ENCODE assay signal across 8 cellular contexts in the genomic region with DNA sequence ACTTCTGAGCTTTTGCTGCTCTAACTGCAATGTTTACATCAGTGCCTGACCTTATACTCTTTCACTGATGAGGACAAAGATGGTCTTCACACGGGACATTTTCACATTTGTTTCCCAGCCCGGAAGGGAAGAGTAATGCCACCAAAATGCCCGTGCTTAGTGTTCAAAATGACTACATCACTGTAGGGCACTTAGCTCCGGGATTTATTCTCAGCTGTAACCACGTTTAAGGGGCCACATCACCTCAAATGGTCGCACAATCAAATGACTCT. TPM values are rescaled to one million over a fixed set of nuclear protein-coding genes. Genes with fewer than 3 reads are reported as not detected.
DNase-seq lines count a peak whose midpoint lies in the region; FAIRE-seq and TF ChIP-seq lines count a peak whose summit lies in the region.

No MANE protein-coding gene starts in this region.

- DNase-seq in Caco-2 (no peak), endothelial cell (ENCODE audit: low spot score) (no peak), osteocyte (ENCODE audit: extremely low spot score, unreplicated experiment) (no peak), retina (no peak), frontal cortex (ENCODE audit: low spot score in 2 of 2) (no peak), activated gamma-delta T cell (lab: John Stamatoyannopoulos, UW) (no peak), NCI-H146 treated with DMSO at 0.1 percent for 48 hours (lab: John Stamatoyannopoulos, UW; ENCODE audit: unreplicated experiment) (no peak)

- H3K4me2 ChIP-seq in OCI-LY3 (ENCODE audit: low read length) = peak overlapping the region; percentile 94

- H3K36me3 ChIP-seq in Caco-2 (ENCODE audit: control insufficient read depth, insufficient read depth, low read length) (no peaks in the 10 kb centered on the region), OCI-LY3 (replicated peaks; ENCODE audit: low read depth, low read length) (no peaks in the 10 kb centered on the region)

- H3K27ac Mint-ChIP-seq in Caco-2 (ENCODE audit: unreplicated experiment) = peak overlapping the region; percentile 81
- peak overlapping the region; percentile 100 for H3K27ac Mint-ChIP-seq in endothelial cell (ENCODE audit: unreplicated experiment)
- peak overlapping the region; percentile 98 for H3K27ac Mint-ChIP-seq in osteocyte (ENCODE audit: unreplicated experiment)

- H3K36me3 Mint-ChIP-seq in Caco-2 (ENCODE audit: insufficient read depth, unreplicated experiment) (peaks cover 6% of the 10 kb centered on the region), endothelial cell (ENCODE audit: low read depth, unreplicated experiment) (peaks cover 10% of the 10 kb centered on the region), osteocyte (ENCODE audit: unreplicated experiment) (no peaks in the 10 kb centered on the region)

- POLR2A ChIA-PET in Caco-2 (lab: Charles Lee) = interaction anchor here (0.5 kb wide), 1 partner anchor 313 kb away, joined by 10 read pairs; no protein-coding TSS in a partner anchor

- H3K4me3 Mint-ChIP-seq in Caco-2 (ENCODE audit: unreplicated experiment) = peak overlapping the region; percentile 75
- peak overlapping the region; percentile 79 for H3K4me3 Mint-ChIP-seq in endothelial cell (ENCODE audit: unreplicated experiment)
- peak overlapping the region; percentile 67 for H3K4me3 Mint-ChIP-seq in osteocyte (ENCODE audit: unreplicated experiment)

- peaks cover 47% of the 10 kb centered on the region for H3K4me1 Mint-ChIP-seq in Caco-2 (ENCODE audit: low read depth, unreplicated experiment)
- peaks cover 62% of the 10 kb centered on the region for H3K4me1 Mint-ChIP-seq in endothelial cell (ENCODE audit: unreplicated experiment)
- peaks cover 66% of the 10 kb centered on the region for H3K4me1 Mint-ChIP-seq in osteocyte (ENCODE audit: unreplicated experiment)

- H3K27me3 ChIP-seq in Caco-2 (replicated peaks; ENCODE audit: control insufficient read depth, insufficient read depth, low read length) = no peaks in the 10 kb centered on the region
- peaks cover 65% of the 10 kb centered on the region for H3K27me3 ChIP-seq in OCI-LY3 (ENCODE audit: low read depth, low read length)

- H3K9me3 ChIP-seq in Caco-2 (no peaks in the 10 kb centered on the region), OCI-LY3 (ENCODE audit: insufficient read depth, low read length) (no peaks in the 10 kb centered on the region)

- H3K9me3 Mint-ChIP-seq in Caco-2 (ENCODE audit: unreplicated experiment) (no peaks in the 10 kb centered on the region), endothelial cell (ENCODE audit: unreplicated experiment) (no peaks in the 10 kb centered on the region), osteocyte (ENCODE audit: unreplicated experiment) (no peaks in the 10 kb centered on the region)

- H3K79me2 ChIP-seq in OCI-LY3 (ENCODE audit: low read length) = no peaks in the 10 kb centered on the region

- no peak for TF ChIP-seq CTCF in Caco-2 (IDR thresholded peaks at IDR 0.05; ENCODE audit: insufficient read depth in 1 of 2, low read depth in 1 of 2, low read length in 1 of 2, severe bottlenecking in 1 of 2, unreplicated experiment in 1 of 2)
- no peak for TF ChIP-seq CTCF in OCI-LY3 (IDR thresholded peaks at IDR 0.05; ENCODE audit: low read depth, low read length)
- no peak for TF ChIP-seq CTCF in endothelial cell (IDR thresholded peaks at IDR 0.05; ENCODE audit: unreplicated experiment)
- TF ChIP-seq CTCF in osteocyte (IDR thresholded peaks at IDR 0.05) = no peak

- peaks cover 2% of the 10 kb centered on the region; the same call in 1 of the 2 replicates for H4K20me1 ChIP-seq in OCI-LY3 (ENCODE audit: insufficient read depth, low read length)

- FAIRE-seq in frontal cortex (lab: Jason Lieb, UNC) = no peak

- TSS peak; percentile 91 for BruUV-seq in Caco-2 (replicated peaks; lab: Mats Ljungman, UMichigan)

- no peak overlapping the region for H3K27ac ChIP-seq in OCI-LY3 (ENCODE audit: low read length)

- no peaks in the 10 kb centered on the region for H3K27me3 Mint-ChIP-seq in Caco-2 (ENCODE audit: insufficient read depth, unreplicated experiment)
- H3K27me3 Mint-ChIP-seq in endothelial cell (ENCODE audit: unreplicated experiment) = peaks cover 19% of the 10 kb centered on the region
- no peaks in the 10 kb centered on the region for H3K27me3 Mint-ChIP-seq in osteocyte (ENCODE audit: unreplicated experiment)

- no peak overlapping the region for H3K9ac ChIP-seq in OCI-LY3 (ENCODE audit: low read length)

- intact Hi-C loops in Caco-2 (cut with micrococcal nuclease; ENCODE audit: unreplicated experiment) = no loop called here

- no peak overlapping the region for H2AFZ ChIP-seq in OCI-LY3 (ENCODE audit: low read depth, low read length)

- H3K4me3 ChIP-seq in Caco-2 (ENCODE audit: low read depth, low read length) = peak overlapping the region; percentile 79
- H3K4me3 ChIP-seq in OCI-LY3 (ENCODE audit: low read length) = peak overlapping the region; percentile 85

- CTCF ChIA-PET in Caco-2 (lab: Charles Lee) = interaction anchor here (1.0 to 6.0 kb wide), 3 partner anchors 24 to 111 kb away, joined by 4 to 68 read pairs (median 6); no protein-coding TSS in a partner anchor

- peaks cover 44% of the 10 kb centered on the region for H3K4me1 ChIP-seq in Caco-2
- peaks cover 23% of the 10 kb centered on the region for H3K4me1 ChIP-seq in OCI-LY3 (ENCODE audit: low read length)

RNA-seq across cellular contexts. Expression of gene GSG1, which starts 2.9 kb away (rescaled TPM):
- total RNA-seq in Caco-2 (2022) (not detected in 2 replicates), endothelial cell (ENCODE audit: unreplicated experiment) (0.46 TPM), osteocyte (not detected in 2 replicates), frontal cortex (0.41 TPM)

RNA-seq across cellular contexts. Expression of gene FAM234B, which starts 56.4 kb away (rescaled TPM):
- total RNA-seq in Caco-2 (2022) = 11.2 and 11.4 TPM in 2 replicates
- total RNA-seq in endothelial cell (ENCODE audit: unreplicated experiment) = 36.3 TPM
- total RNA-seq in osteocyte = 5.0 and 6.8 TPM in 2 replicates
- 62.0 TPM for total RNA-seq in frontal cortex
